In the genomic region with DNA sequence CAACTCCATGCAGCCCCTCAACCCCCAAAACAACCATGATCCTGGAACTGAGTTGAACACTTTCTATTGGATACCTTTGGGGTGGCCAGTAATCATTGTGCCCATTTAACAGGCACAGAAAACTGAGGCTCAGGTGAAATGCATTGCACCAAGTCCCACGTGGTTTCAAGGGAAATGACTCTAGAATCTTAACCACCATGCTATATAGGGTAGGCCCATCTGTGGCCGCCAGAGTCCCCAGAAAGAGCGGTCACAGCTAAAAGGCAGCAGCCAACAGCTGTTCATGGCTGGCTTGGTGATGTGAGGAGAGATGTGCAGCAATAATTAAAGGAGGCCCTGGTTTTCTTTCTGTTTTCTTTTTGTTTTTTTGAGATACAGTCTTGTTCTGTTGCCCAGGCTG, we compare ENCODE assay signal across 1 cellular context.
TF ChIP-seq lines count a peak whose summit lies in the region.

No MANE protein-coding gene starts in this region.

TF ChIP-seq in SK-N-SH, 30 proteins besides CTCF, POLR2A, EP300 and RAD21:
- TF ChIP-seq, protein P1, sequence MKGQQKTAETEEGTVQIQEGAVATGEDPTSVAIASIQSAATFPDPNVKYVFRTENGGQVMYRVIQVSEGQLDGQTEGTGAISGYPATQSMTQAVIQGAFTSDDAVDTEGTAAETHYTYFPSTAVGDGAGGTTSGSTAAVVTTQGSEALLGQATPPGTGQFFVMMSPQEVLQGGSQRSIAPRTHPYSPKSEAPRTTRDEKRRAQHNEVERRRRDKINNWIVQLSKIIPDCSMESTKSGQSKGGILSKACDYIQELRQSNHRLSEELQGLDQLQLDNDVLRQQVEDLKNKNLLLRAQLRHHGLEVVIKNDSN (IDR thresholded peaks at IDR 0.05; ENCODE audit: borderline replicate concordance, low read depth), result no peak
- TF ChIP-seq NRF1 (IDR thresholded peaks at IDR 0.05; ENCODE audit: low read depth, low read length) (no peak), FOXJ3 (CRISPR knock-in tag; IDR thresholded peaks at IDR 0.05) (no peak), TAF1 (IDR thresholded peaks at IDR 0.05; ENCODE audit: borderline replicate concordance, low read depth, low read length) (no peak)
- TF ChIP-seq, protein P2, sequence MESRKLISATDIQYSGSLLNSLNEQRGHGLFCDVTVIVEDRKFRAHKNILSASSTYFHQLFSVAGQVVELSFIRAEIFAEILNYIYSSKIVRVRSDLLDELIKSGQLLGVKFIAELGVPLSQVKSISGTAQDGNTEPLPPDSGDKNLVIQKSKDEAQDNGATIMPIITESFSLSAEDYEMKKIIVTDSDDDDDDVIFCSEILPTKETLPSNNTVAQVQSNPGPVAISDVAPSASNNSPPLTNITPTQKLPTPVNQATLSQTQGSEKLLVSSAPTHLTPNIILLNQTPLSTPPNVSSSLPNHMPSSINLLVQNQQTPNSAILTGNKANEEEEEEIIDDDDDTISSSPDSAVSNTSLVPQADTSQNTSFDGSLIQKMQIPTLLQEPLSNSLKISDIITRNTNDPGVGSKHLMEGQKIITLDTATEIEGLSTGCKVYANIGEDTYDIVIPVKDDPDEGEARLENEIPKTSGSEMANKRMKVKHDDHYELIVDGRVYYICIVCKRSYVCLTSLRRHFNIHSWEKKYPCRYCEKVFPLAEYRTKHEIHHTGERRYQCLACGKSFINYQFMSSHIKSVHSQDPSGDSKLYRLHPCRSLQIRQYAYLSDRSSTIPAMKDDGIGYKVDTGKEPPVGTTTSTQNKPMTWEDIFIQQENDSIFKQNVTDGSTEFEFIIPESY (IDR thresholded peaks at IDR 0.05; ENCODE audit: borderline replicate concordance, low read depth), result no peak
TF ChIP-seq in SK-N-SH: peak in this region for 0.
